ENCODE assay signal across 8 cellular contexts in genomic region chr11:75562048-75562835, GRCh38. TPM values are rescaled to one million over a fixed set of nuclear protein-coding genes. Genes with fewer than 3 reads are reported as not detected.
DNase-seq lines count a peak whose midpoint lies in the region; ATAC-seq and TF ChIP-seq lines count a peak whose summit lies in the region.

TSS of gene SERPINH1 (plus strand) at chr11:75562253. CDS start at chr11:75566350, 4,097 bp downstream.

- H3K9ac ChIP-seq in mucosa of rectum (ENCODE audit: low read depth in 1 of 2, low read length in 2 of 2) = peak within 1 kb of the TSS; percentile 96 to 99

- peaks cover 19% of the 10 kb centered on the region for H3K36me3 Mint-ChIP-seq in activated T-cell treated with anti-CD3 and anti-CD28 coated beads, Interleukin-2, amount 50 U/mL, for 24 hours (ENCODE audit: low read depth)
- peaks cover 14% of the 10 kb centered on the region for H3K36me3 Mint-ChIP-seq in stimulated activated effector memory CD8-positive, alpha-beta T cell treated with anti-CD3 and anti-CD28 coated beads, Interleukin-12 subunit alpha, Interleukin-12 subunit beta, amount 100 ng/mL, for 72 hours

- no peaks in the 10 kb centered on the region for H3K27me3 ChIP-seq in esophagus (ENCODE audit: control insufficient read depth in 1 of 2, insufficient read depth in 2 of 2, low read length in 2 of 2)
- no peaks in the 10 kb centered on the region for H3K27me3 ChIP-seq in mucosa of rectum (ENCODE audit: control insufficient read depth in 2 of 2, insufficient read depth in 2 of 2, low read length in 2 of 2)

- H3K27ac Mint-ChIP-seq in activated T-cell treated with anti-CD3 and anti-CD28 coated beads, Interleukin-2, amount 50 U/mL, for 24 hours = peak within 1 kb of the TSS; percentile 95
- peak within 1 kb of the TSS; percentile 98 for H3K27ac Mint-ChIP-seq in stimulated activated effector memory CD8-positive, alpha-beta T cell treated with anti-CD3 and anti-CD28 coated beads, Interleukin-12 subunit alpha, Interleukin-12 subunit beta, amount 100 ng/mL, for 72 hours

- DNase-seq in CD1c-positive myeloid dendritic cell (ENCODE audit: extremely low spot score) (peak; percentile 74), HT-29 (ENCODE audit: low spot score) (peak; percentile 90)
- peak; percentile 81 for DNase-seq in activated T-cell treated with anti-CD3 and anti-CD28 coated beads, Interleukin-2, amount 50 U/mL, for 24 hours
- DNase-seq in stimulated activated effector memory CD8-positive, alpha-beta T cell treated with anti-CD3 and anti-CD28 coated beads, Interleukin-12 subunit alpha, Interleukin-12 subunit beta, amount 100 ng/mL, for 72 hours (ENCODE audit: low spot score in 2 of 2) = peak; percentile 39 to 84

- H3K27ac ChIP-seq in esophagus (ENCODE audit: low read depth in 2 of 2, low read length in 1 of 2) (peak within 1 kb of the TSS; percentile 96 to 98), mucosa of rectum (ENCODE audit: low read depth in 2 of 2, low read length in 2 of 2) (peak within 1 kb of the TSS; percentile 97 to 99)

- peak; percentile 60 for ATAC-seq in GM19467 (IDR thresholded peaks at IDR 0.05; ENCODE audit: unreplicated experiment)
- ATAC-seq in stimulated activated effector memory CD8-positive, alpha-beta T cell treated with anti-CD3 and anti-CD28 coated beads, Interleukin-12 subunit alpha, Interleukin-12 subunit beta, amount 100 ng/mL, for 72 hours = peak; percentile 89

- peak within 1 kb of the TSS; percentile 88 for H3K4me3 Mint-ChIP-seq in activated T-cell treated with anti-CD3 and anti-CD28 coated beads, Interleukin-2, amount 50 U/mL, for 24 hours
- H3K4me3 Mint-ChIP-seq in stimulated activated effector memory CD8-positive, alpha-beta T cell treated with anti-CD3 and anti-CD28 coated beads, Interleukin-12 subunit alpha, Interleukin-12 subunit beta, amount 100 ng/mL, for 72 hours = peak within 1 kb of the TSS; percentile 99

- H3K36me3 ChIP-seq in esophagus (ENCODE audit: control insufficient read depth in 2 of 2, insufficient read depth in 2 of 2, low read length in 1 of 2) (peaks cover 0 to 7% of the 10 kb centered on the region in 2 donors), mucosa of rectum (ENCODE audit: control insufficient read depth in 2 of 2, insufficient read depth in 2 of 2, low read length in 2 of 2) (peaks cover 7 to 13% of the 10 kb centered on the region in 2 donors)

- H3K4me1 Mint-ChIP-seq in activated T-cell treated with anti-CD3 and anti-CD28 coated beads, Interleukin-2, amount 50 U/mL, for 24 hours (ENCODE audit: low read depth) = peaks cover 47% of the 10 kb centered on the region
- H3K4me1 Mint-ChIP-seq in stimulated activated effector memory CD8-positive, alpha-beta T cell treated with anti-CD3 and anti-CD28 coated beads, Interleukin-12 subunit alpha, Interleukin-12 subunit beta, amount 100 ng/mL, for 72 hours = peaks cover 46% of the 10 kb centered on the region

- H3K27me3 Mint-ChIP-seq in activated T-cell treated with anti-CD3 and anti-CD28 coated beads, Interleukin-2, amount 50 U/mL, for 24 hours = no peaks in the 10 kb centered on the region

- H3K9me3 ChIP-seq in esophagus (ENCODE audit: control insufficient read depth in 2 of 2, insufficient read depth in 1 of 2, low read depth in 1 of 2, low read length in 1 of 2) = no peaks in the 10 kb centered on the region
- H3K9me3 ChIP-seq in mucosa of rectum (ENCODE audit: control insufficient read depth in 2 of 2, low read length in 2 of 2) = no peaks in the 10 kb centered on the region

- peaks cover 12 to 28% of the 10 kb centered on the region in 2 donors for H3K4me1 ChIP-seq in esophagus (ENCODE audit: control insufficient read depth in 2 of 2, insufficient read depth in 2 of 2, low read length in 1 of 2)
- peaks cover 40 to 49% of the 10 kb centered on the region in 2 donors for H3K4me1 ChIP-seq in mucosa of rectum (ENCODE audit: control insufficient read depth in 2 of 2, insufficient read depth in 2 of 2, low read length in 2 of 2)

- no peaks in the 10 kb centered on the region for H3K9me3 Mint-ChIP-seq in activated T-cell treated with anti-CD3 and anti-CD28 coated beads, Interleukin-2, amount 50 U/mL, for 24 hours
- H3K9me3 Mint-ChIP-seq in stimulated activated effector memory CD8-positive, alpha-beta T cell treated with anti-CD3 and anti-CD28 coated beads, Interleukin-12 subunit alpha, Interleukin-12 subunit beta, amount 100 ng/mL, for 72 hours = no peaks in the 10 kb centered on the region

- WGBS in esophagus, 2 donors = 0 to 1% methylated on average over 48 to 51 of the region's 51 CpGs

- H3K4me3 ChIP-seq in esophagus (ENCODE audit: low read depth in 1 of 2, low read length in 2 of 2) (peak within 1 kb of the TSS; percentile 81 to 85), mucosa of rectum (ENCODE audit: low read length in 2 of 2) (peak within 1 kb of the TSS; percentile 88 to 96)

TF ChIP-seq in PFSK-1, 5 proteins besides CTCF, POLR2A, EP300 and RAD21:
- TF ChIP-seq TAF1 (IDR thresholded peaks at IDR 0.05; ENCODE audit: borderline replicate concordance, insufficient read depth, low read length) (peak; percentile 83), REST (IDR thresholded peaks at IDR 0.05; ENCODE audit: insufficient read depth in 1 of 2, low read depth in 2 of 2, low read length in 2 of 2) (no peak), POLR2AphosphoS5 (IDR thresholded peaks at IDR 0.05; ENCODE audit: low read depth, low read length) (peak; percentile 82)

RNA-seq across cellular contexts. Expression of gene SERPINH1, which starts in this region (rescaled TPM):
- total RNA-seq in HT-29 (2014; rRNA removed; shearing (Covaris generic)) = 138 and 141 TPM in 2 replicates
- polyA plus RNA-seq in PFSK-1 (2012; ENCODE audit: insufficient read length, low read depth) = 1,618 TPM
- 10 to 100 TPM; 20.0 to 27.1 TPM for polyA plus RNA-seq in esophagus

Comparison
In these comparisons a context has a peak if more than half of its experiments do, and no peak if none do; other contexts are left out.
1. Peak in every context shown above with its lines: DNase-seq, ATAC-seq, H3K4me3 ChIP-seq and H3K27ac ChIP-seq.